Comparison of ENCODE assay signal across 14 cellular contexts in the genomic region with DNA sequence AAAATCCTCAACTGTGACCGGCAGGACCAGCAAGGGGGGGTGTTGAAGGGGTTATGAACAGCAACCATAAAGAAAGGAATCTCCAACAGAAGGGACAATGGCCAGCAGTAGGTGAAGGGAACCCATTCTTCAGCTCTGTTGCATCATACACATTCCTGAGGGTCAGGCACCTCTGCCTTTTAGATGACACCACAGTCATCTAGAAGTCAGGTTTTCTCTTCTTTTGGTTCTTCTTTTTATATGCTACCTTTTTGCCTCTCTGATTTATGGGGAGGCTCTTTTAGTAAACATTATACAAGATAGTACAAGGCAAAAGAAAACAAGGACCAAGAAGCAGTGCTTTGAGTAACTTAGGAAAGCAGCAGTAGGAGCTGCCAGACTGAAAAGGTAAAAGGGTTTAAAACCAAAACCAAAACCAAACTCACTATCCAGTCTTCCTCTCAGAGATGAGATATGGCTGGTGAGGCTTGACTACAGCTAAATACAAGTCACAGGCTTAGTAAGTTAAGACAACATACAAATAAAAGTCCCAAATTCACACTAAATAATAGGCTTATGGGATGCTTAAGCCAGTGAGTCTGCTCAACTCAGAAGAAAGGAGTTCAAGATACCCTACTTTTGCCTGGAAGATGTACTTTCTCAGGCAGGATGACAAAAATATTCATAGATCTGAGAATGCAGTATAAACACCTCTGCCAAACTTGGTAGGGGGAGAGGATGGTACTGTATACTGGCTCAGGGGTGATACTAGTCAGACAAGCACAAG. TPM values are rescaled to one million over a fixed set of nuclear protein-coding genes. Genes with fewer than 3 reads are reported as not detected.
DNase-seq lines count a peak whose midpoint lies in the region; ATAC-seq and TF ChIP-seq lines count a peak whose summit lies in the region.
"Had no signal": no experiment of that assay in that cellular context is flagged by ENCODE, and none has a peak within 500 bp of the region (broad histone marks: within the 10 kb centered on the region; RNA-seq: fewer than 3 reads in every experiment).

No MANE protein-coding gene starts in this region.

- TF ChIP-seq CTCF in Loucy (conservative IDR thresholded peaks at IDR 0.05; ENCODE audit: low read length) (no peak), liver (IDR thresholded peaks at IDR 0.05; ENCODE audit: low read depth, low read length, missing input control) (no peak)

- no peaks in the 10 kb centered on the region for H3K79me2 ChIP-seq in Loucy (ENCODE audit: insufficient read depth, low read length)

- no peak overlapping the region for H2AFZ ChIP-seq in Loucy (ENCODE audit: low read length)

- no peaks in the 10 kb centered on the region for H3F3A ChIP-seq in Loucy (ENCODE audit: low read depth)

- no peak for DNase-seq in stimulated activated naive CD4-positive, alpha-beta T cell treated with Interleukin-2 at 50 U/mL for 16 hours (lab: John Stamatoyannopoulos, UW)
- DNase-seq in hippocampal formation (lab: John Stamatoyannopoulos, UW) (no peak), A172 (ENCODE audit: low spot score) (no peak), DMS153 (lab: John Stamatoyannopoulos, UW) (no peak)
- DNase-seq: activated CD4-positive, alpha-beta T cell treated with anti-CD3 and anti-CD28 coated beads, Interleukin-2, amount 50 U/mL, for 4 hours; dorsolateral prefrontal cortex; GDM1; left colon; stimulated activated CD4-positive, alpha-beta T cell treated with anti-CD3 and anti-CD28 coated beads, Interleukin-1b, Interleukin-23, amount 100 ng/mL, for 48 hours had no signal

- H3K9ac ChIP-seq in Loucy (ENCODE audit: low read depth, low read length, poor library complexity, severe bottlenecking) (peak overlapping the region; percentile 42), liver (ENCODE audit: low read depth in 1 of 2, low read length in 2 of 2) (no peak overlapping the region)

- no peak overlapping the region for H3K27ac ChIP-seq in liver (ENCODE audit: low read depth in 1 of 2, low read length in 2 of 2)
- H3K27ac ChIP-seq: HL-60 had no signal

- H3K9me2 ChIP-seq in Loucy (replicated peaks; ENCODE audit: low read depth, low read length) = no peaks in the 10 kb centered on the region

- WGBS in liver = 98% methylated on average over 1 of the region's 1 CpG

- H3K4me1 ChIP-seq in Loucy (ENCODE audit: insufficient read depth, low read length, poor library complexity, severe bottlenecking) (peaks cover 16% of the 10 kb centered on the region), liver (ENCODE audit: control insufficient read depth in 4 of 4, insufficient read depth in 4 of 4, low read length in 3 of 4) (no peaks in the 10 kb centered on the region)

- H3K4me3 ChIP-seq in Loucy (ENCODE audit: low read length, poor library complexity, severe bottlenecking) (no peak overlapping the region), liver (ENCODE audit: low read depth in 1 of 3, low read length in 3 of 3) (no peak overlapping the region)
- H3K4me3 ChIP-seq: dorsolateral prefrontal cortex had no signal

- H3K9me3 ChIP-seq in Loucy (ENCODE audit: insufficient read depth, low read depth, low read length) (no peaks in the 10 kb centered on the region), liver (ENCODE audit: control insufficient read depth in 4 of 4, low read length in 3 of 4) (no peaks in the 10 kb centered on the region)

- H4K20me1 ChIP-seq in Loucy (ENCODE audit: insufficient read depth, low read length, poor library complexity, severe bottlenecking) = no peaks in the 10 kb centered on the region

- H3K36me3 ChIP-seq in Loucy (ENCODE audit: insufficient read depth, low read length) (peaks cover 60% of the 10 kb centered on the region), liver (ENCODE audit: control insufficient read depth in 4 of 4, insufficient read depth in 3 of 4, low read depth in 1 of 4, low read length in 3 of 4) (peaks cover 7 to 26% (median 14%) of the 10 kb centered on the region in 4 donors)

- peak; percentile 62 for ATAC-seq in GM18519 (IDR thresholded peaks at IDR 0.05; ENCODE audit: low FRiP score, unreplicated experiment)
- peak; percentile 75 for ATAC-seq in GM21717 (IDR thresholded peaks at IDR 0.05; ENCODE audit: unreplicated experiment)
- ATAC-seq: left colon had no signal

- no peak for TF ChIP-seq RAD21 in liver (IDR thresholded peaks at IDR 0.05)

- H3K27me3 ChIP-seq in Loucy (ENCODE audit: insufficient read depth, low read length, poor library complexity, severe bottlenecking) (no peaks in the 10 kb centered on the region), liver (ENCODE audit: control insufficient read depth in 4 of 4, insufficient read depth in 4 of 4, low read length in 3 of 4) (no peaks in the 10 kb centered on the region)
- H3K27me3 ChIP-seq: dorsolateral prefrontal cortex had no signal

- H3K4me2 ChIP-seq in Loucy (ENCODE audit: low read depth, low read length, poor library complexity, severe bottlenecking) = peak overlapping the region; percentile 38

TF ChIP-seq in liver, 16 proteins besides CTCF, POLR2A, EP300 and RAD21:
- TF ChIP-seq, protein P1, sequence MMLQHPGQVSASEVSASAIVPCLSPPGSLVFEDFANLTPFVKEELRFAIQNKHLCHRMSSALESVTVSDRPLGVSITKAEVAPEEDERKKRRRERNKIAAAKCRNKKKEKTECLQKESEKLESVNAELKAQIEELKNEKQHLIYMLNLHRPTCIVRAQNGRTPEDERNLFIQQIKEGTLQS (IDR thresholded peaks at IDR 0.05) = peak; percentile 29
- TF ChIP-seq, protein P2, sequence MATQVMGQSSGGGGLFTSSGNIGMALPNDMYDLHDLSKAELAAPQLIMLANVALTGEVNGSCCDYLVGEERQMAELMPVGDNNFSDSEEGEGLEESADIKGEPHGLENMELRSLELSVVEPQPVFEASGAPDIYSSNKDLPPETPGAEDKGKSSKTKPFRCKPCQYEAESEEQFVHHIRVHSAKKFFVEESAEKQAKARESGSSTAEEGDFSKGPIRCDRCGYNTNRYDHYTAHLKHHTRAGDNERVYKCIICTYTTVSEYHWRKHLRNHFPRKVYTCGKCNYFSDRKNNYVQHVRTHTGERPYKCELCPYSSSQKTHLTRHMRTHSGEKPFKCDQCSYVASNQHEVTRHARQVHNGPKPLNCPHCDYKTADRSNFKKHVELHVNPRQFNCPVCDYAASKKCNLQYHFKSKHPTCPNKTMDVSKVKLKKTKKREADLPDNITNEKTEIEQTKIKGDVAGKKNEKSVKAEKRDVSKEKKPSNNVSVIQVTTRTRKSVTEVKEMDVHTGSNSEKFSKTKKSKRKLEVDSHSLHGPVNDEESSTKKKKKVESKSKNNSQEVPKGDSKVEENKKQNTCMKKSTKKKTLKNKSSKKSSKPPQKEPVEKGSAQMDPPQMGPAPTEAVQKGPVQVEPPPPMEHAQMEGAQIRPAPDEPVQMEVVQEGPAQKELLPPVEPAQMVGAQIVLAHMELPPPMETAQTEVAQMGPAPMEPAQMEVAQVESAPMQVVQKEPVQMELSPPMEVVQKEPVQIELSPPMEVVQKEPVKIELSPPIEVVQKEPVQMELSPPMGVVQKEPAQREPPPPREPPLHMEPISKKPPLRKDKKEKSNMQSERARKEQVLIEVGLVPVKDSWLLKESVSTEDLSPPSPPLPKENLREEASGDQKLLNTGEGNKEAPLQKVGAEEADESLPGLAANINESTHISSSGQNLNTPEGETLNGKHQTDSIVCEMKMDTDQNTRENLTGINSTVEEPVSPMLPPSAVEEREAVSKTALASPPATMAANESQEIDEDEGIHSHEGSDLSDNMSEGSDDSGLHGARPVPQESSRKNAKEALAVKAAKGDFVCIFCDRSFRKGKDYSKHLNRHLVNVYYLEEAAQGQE (IDR thresholded peaks at IDR 0.05) = no peak
- TF ChIP-seq SP1 (IDR thresholded peaks at IDR 0.05) (peak; percentile 14), RXRA (IDR thresholded peaks at IDR 0.05) (peak in 1 of 2 donors; percentile 4)

RNA-seq across cellular contexts. Expression of a gene that starts 4.1 kb away (rescaled TPM):
- not detected for total RNA-seq in liver
- not detected for polyA plus RNA-seq in liver
- not detected in 2 replicates for total RNA-seq in A172 (2014; rRNA removed; shearing (Covaris generic))
- total RNA-seq: left colon had no signal

RNA-seq across cellular contexts. Expression of a gene that starts 7.6 kb away (rescaled TPM):
- 10 to 100 TPM; 35.3 to 37.9 TPM for total RNA-seq in liver
- polyA plus RNA-seq in liver = 10 to 100 TPM; 36.0 to 54.1 TPM
- 106 and 123 TPM in 2 replicates for total RNA-seq in A172 (2014; rRNA removed; shearing (Covaris generic))

RNA-seq across cellular contexts. Expression of a gene that starts 43.2 kb away (rescaled TPM):
- 10 to 100 TPM; 24.7 to 34.6 TPM for total RNA-seq in liver
- polyA plus RNA-seq in liver = 10 to 100 TPM; 14.8 to 22.7 TPM
- total RNA-seq in A172 (2014; rRNA removed; shearing (Covaris generic)) = 47.6 and 63.2 TPM in 2 replicates

RNA-seq across cellular contexts. Expression of a gene that starts 59.1 kb away (rescaled TPM):
- 1 to 10 TPM; 7.4 to 7.9 TPM for total RNA-seq in liver
- polyA plus RNA-seq in liver = 1 to 10 TPM; 2.3 to 3.5 TPM
- 5.8 and 7.9 TPM in 2 replicates for total RNA-seq in A172 (2014; rRNA removed; shearing (Covaris generic))
